ENCODE assay signal across 8 cellular contexts in genomic region chr7:137903382-137904169, GRCh38. TPM values are rescaled to one million over a fixed set of nuclear protein-coding genes. Genes with fewer than 3 reads are reported as not detected.
DNase-seq lines count a peak whose midpoint lies in the region; ATAC-seq lines count a peak whose summit lies in the region.

No MANE protein-coding gene starts in this region.

- H4K5ac ChIP-seq in mesendoderm (ENCODE audit: low read length) = no peak overlapping the region

- H3K27me3 Mint-ChIP-seq in CD8-positive, alpha-beta memory T cell = no peaks in the 10 kb centered on the region
- no peaks in the 10 kb centered on the region for H3K27me3 Mint-ChIP-seq in activated CD4-positive, alpha-beta T cell treated with anti-CD3 and anti-CD28 coated beads, Interleukin-2, amount 10 ng/mL, durations not matched to agents 7 days and 5 days

- no peak overlapping the region for H3K56ac ChIP-seq in mesendoderm (ENCODE audit: low read length)

- H2BK15ac ChIP-seq in mesendoderm (replicated peaks; ENCODE audit: low read depth) = no peak overlapping the region

- peaks cover 16% of the 10 kb centered on the region for H3K36me3 ChIP-seq in CD8-positive, alpha-beta memory T cell (ENCODE audit: insufficient read depth, low read length)
- H3K36me3 ChIP-seq in mesendoderm (ENCODE audit: control insufficient read depth, insufficient read depth, low read length) = peaks cover 14% of the 10 kb centered on the region

- H3K36me3 Mint-ChIP-seq in CD8-positive, alpha-beta memory T cell = peaks cover 16 to 68% (median 20%) of the 10 kb centered on the region in 3 donors
- peaks cover 37% of the 10 kb centered on the region for H3K36me3 Mint-ChIP-seq in activated CD4-positive, alpha-beta T cell treated with anti-CD3 and anti-CD28 coated beads, Interleukin-2, amount 10 ng/mL, durations not matched to agents 7 days and 5 days (ENCODE audit: low read depth)

- no peak overlapping the region for H3K4ac ChIP-seq in mesendoderm (ENCODE audit: low read depth, low read length)

- H3K18ac ChIP-seq in mesendoderm (ENCODE audit: low read length) = no peak overlapping the region

- H3K27ac Mint-ChIP-seq in CD8-positive, alpha-beta memory T cell = peak overlapping the region in 7 of 8 donors; percentile 8 to 91 (median 82)
- peak overlapping the region; percentile 66 for H3K27ac Mint-ChIP-seq in activated CD4-positive, alpha-beta T cell treated with anti-CD3 and anti-CD28 coated beads, Interleukin-2, amount 10 ng/mL, durations not matched to agents 7 days and 5 days

- H3K4me3 Mint-ChIP-seq in CD8-positive, alpha-beta memory T cell = peak overlapping the region in 1 of 7 donors; percentile 26
- H3K4me3 Mint-ChIP-seq in activated CD4-positive, alpha-beta T cell treated with anti-CD3 and anti-CD28 coated beads, Interleukin-2, amount 10 ng/mL, durations not matched to agents 7 days and 5 days = no peak overlapping the region

- no peak overlapping the region for H3K9ac ChIP-seq in mesendoderm (ENCODE audit: low read length)

- WGBS in mesendoderm (ENCODE audit: extremely low coverage, insufficient coverage, low lambda C conversion rate) = no CpG with 5 or more reads among the region's 9 CpGs

- POLR2A ChIA-PET in CD8-positive, alpha-beta memory T cell (lab: Charles Lee) = no interaction called here
- POLR2A ChIA-PET in activated CD4-positive, alpha-beta T cell treated with anti-CD3 and anti-CD28 coated beads, Interleukin-2, amount 10 ng/mL, durations not matched to agents 7 days and 5 days (lab: Charles Lee) = no interaction called here

- ATAC-seq in GM19452 (IDR thresholded peaks at IDR 0.05; ENCODE audit: unreplicated experiment) (peak; percentile 58), HG03521 (IDR thresholded peaks at IDR 0.05; ENCODE audit: unreplicated experiment) (peak; percentile 71)

- peaks cover under 1% of the 10 kb centered on the region for H3K79me1 ChIP-seq in mesendoderm (ENCODE audit: low read length)

- no peaks in the 10 kb centered on the region for H3K79me2 ChIP-seq in mesendoderm (ENCODE audit: control insufficient read depth, insufficient read depth, low read length)

- H2BK5ac ChIP-seq in mesendoderm (ENCODE audit: low read length) = no peak overlapping the region

- CTCF ChIA-PET in CD8-positive, alpha-beta memory T cell (lab: Charles Lee) = interaction anchor here (0.6 to 10.2 kb wide), 24 partner anchors 8 to 835 kb away, joined by 3 to 303 read pairs (median 4); partner anchors contain the start of gene CREB3L2
- CTCF ChIA-PET in activated CD4-positive, alpha-beta T cell treated with anti-CD3 and anti-CD28 coated beads, Interleukin-2, amount 10 ng/mL, durations not matched to agents 7 days and 5 days (lab: Charles Lee) = interaction anchor here (0.6 to 6.2 kb wide), 19 partner anchors 9 to 247 kb away, joined by 3 to 43 read pairs (median 4); partner anchors contain the start of gene CREB3L2

- H2BK120ac ChIP-seq in mesendoderm (ENCODE audit: low read depth, low read length) = no peak overlapping the region

- H3K27ac ChIP-seq in CD8-positive, alpha-beta memory T cell (ENCODE audit: low read depth, low read length) = no peak overlapping the region
- H3K27ac ChIP-seq in mesendoderm (ENCODE audit: low read depth, low read length) = no peak overlapping the region

- no peaks in the 10 kb centered on the region for H3K4me1 ChIP-seq in CD8-positive, alpha-beta memory T cell (ENCODE audit: insufficient read depth, low read length)
- peaks cover 2% of the 10 kb centered on the region for H3K4me1 ChIP-seq in mesendoderm (ENCODE audit: control insufficient read depth, low read depth, low read length)

- DNase-seq in CD8-positive, alpha-beta memory T cell = peak; percentile 27 to 71 (median 59)
- DNase-seq in NCI-H69 (lab: John Stamatoyannopoulos, UW) = peak; percentile 71
- peak; percentile 73 for DNase-seq in activated CD4-positive, alpha-beta T cell treated with anti-CD3 and anti-CD28 coated beads, Interleukin-2, amount 10 ng/mL, durations not matched to agents 7 days and 5 days
- peak; percentile 50 for DNase-seq in effector CD4-positive, alpha-beta T cell
- DNase-seq in mesendoderm = peak; percentile 81
- peak; percentile 24 to 48 for DNase-seq in stimulated activated CD8-positive, alpha-beta memory T cell treated with anti-CD3 and anti-CD28 coated beads, Interleukin-7, amount 100 ng/mL, for 4 hours (ENCODE audit: low read depth in 2 of 2)

- H3K27me3 ChIP-seq in CD8-positive, alpha-beta memory T cell (ENCODE audit: insufficient read depth, low read length, poor library complexity, severe bottlenecking) = no peaks in the 10 kb centered on the region
- H3K27me3 ChIP-seq in mesendoderm (ENCODE audit: insufficient read depth, low read length, poor library complexity) = no peaks in the 10 kb centered on the region

- no peak overlapping the region for H3K4me3 ChIP-seq in CD8-positive, alpha-beta memory T cell (ENCODE audit: low read length)
- no peak overlapping the region for H3K4me3 ChIP-seq in mesendoderm (ENCODE audit: low read length)

- no peak overlapping the region for H3K4me2 ChIP-seq in mesendoderm (ENCODE audit: low read length)

- no peak overlapping the region for H4K8ac ChIP-seq in mesendoderm (ENCODE audit: low read depth, low read length)

- no peaks in the 10 kb centered on the region for H3K9me3 Mint-ChIP-seq in CD8-positive, alpha-beta memory T cell
- no peaks in the 10 kb centered on the region for H3K9me3 Mint-ChIP-seq in activated CD4-positive, alpha-beta T cell treated with anti-CD3 and anti-CD28 coated beads, Interleukin-2, amount 10 ng/mL, durations not matched to agents 7 days and 5 days

- no peak overlapping the region for H3K23ac ChIP-seq in mesendoderm (ENCODE audit: low read length)

- no peaks in the 10 kb centered on the region for H3K9me3 ChIP-seq in CD8-positive, alpha-beta memory T cell (ENCODE audit: low read length)

- no peak overlapping the region for H2AK5ac ChIP-seq in mesendoderm (ENCODE audit: low read length)

- peaks cover 14 to 22% (median 17%) of the 10 kb centered on the region in 3 donors for H3K4me1 Mint-ChIP-seq in CD8-positive, alpha-beta memory T cell
- peaks cover 17% of the 10 kb centered on the region for H3K4me1 Mint-ChIP-seq in activated CD4-positive, alpha-beta T cell treated with anti-CD3 and anti-CD28 coated beads, Interleukin-2, amount 10 ng/mL, durations not matched to agents 7 days and 5 days

RNA-seq across cellular contexts. Expression of gene DGKI, which starts 56.8 kb away (rescaled TPM):
- 1 to 10 TPM; 1.3 to 1.4 TPM for total RNA-seq in CD8-positive, alpha-beta memory T cell
- polyA plus RNA-seq in CD8-positive, alpha-beta memory T cell = not detected
- under 1 TPM; 0.06 to 0.25 TPM for total RNA-seq in activated CD4-positive, alpha-beta T cell treated with anti-CD3 and anti-CD28 coated beads, Interleukin-2, amount 10 ng/mL, durations not matched to agents 7 days and 5 days
- polyA plus RNA-seq in mesendoderm (2013, experiment 1 of 2) = 0.15 TPM
- polyA plus RNA-seq in mesendoderm (2013, experiment 2 of 2) = 0.22 TPM
